In genomic region chr9:133575673-133576590, GRCh38 we compare ENCODE assay signal across 2 cellular contexts.
A peak's percentile ranks its signal among the peaks of the same experiment; 100 is the strongest.
TF ChIP-seq lines count a peak whose summit lies in the region.

No MANE protein-coding gene starts in this region.

TF ChIP-seq in K562, 482 proteins besides CTCF, POLR2A, EP300 and RAD21:
- TF ChIP-seq ELF2 (CRISPR knock-in tag; IDR thresholded peaks at IDR 0.05) (no peak), ZNF263 (CRISPR knock-in tag; IDR thresholded peaks at IDR 0.05; ENCODE audit: borderline replicate concordance) (peak; percentile 94)

TF ChIP-seq in SK-N-SH treated with all-trans-retinoic acid at 6 μM for 48 hours, 23 proteins besides CTCF, POLR2A, EP300 and RAD21:
- TF ChIP-seq SNAI2 (CRISPR knock-in tag; IDR thresholded peaks at IDR 0.05) (no peak), ZFP3 (CRISPR knock-in tag; IDR thresholded peaks at IDR 0.05) (no peak), GLIS3 (CRISPR knock-in tag; IDR thresholded peaks at IDR 0.05) (no peak), ZNF8 (CRISPR knock-in tag; IDR thresholded peaks at IDR 0.05) (no peak), TSHZ2 (CRISPR knock-in tag; IDR thresholded peaks at IDR 0.05) (no peak), ZC3H10 (CRISPR knock-in tag; IDR thresholded peaks at IDR 0.05) (no peak), PATZ1 (CRISPR knock-in tag; IDR thresholded peaks at IDR 0.05; ENCODE audit: borderline replicate concordance) (no peak), CSDC2 (CRISPR knock-in tag; IDR thresholded peaks at IDR 0.05) (no peak), POU6F1 (CRISPR knock-in tag; IDR thresholded peaks at IDR 0.05; ENCODE audit: borderline replicate concordance, low read depth) (no peak), PPARA (CRISPR knock-in tag; IDR thresholded peaks at IDR 0.05; ENCODE audit: borderline replicate concordance) (no peak), RARB (CRISPR knock-in tag; IDR thresholded peaks at IDR 0.05) (no peak), TCF4 (CRISPR knock-in tag; IDR thresholded peaks at IDR 0.05; ENCODE audit: borderline replicate concordance) (no peak), ZFP30 (CRISPR knock-in tag; IDR thresholded peaks at IDR 0.05) (no peak), ZNF565 (CRISPR knock-in tag; conservative IDR thresholded peaks at IDR 0.05; ENCODE audit: low read depth) (no peak), ISL1 (CRISPR knock-in tag; IDR thresholded peaks at IDR 0.05) (no peak), ESRRG (CRISPR knock-in tag; IDR thresholded peaks at IDR 0.05) (no peak), TOX (CRISPR knock-in tag; IDR thresholded peaks at IDR 0.05; ENCODE audit: borderline replicate concordance) (no peak)
